8 cellular contexts compared by ENCODE assay signal in genomic region chr1:206590025-206590834, GRCh38. TPM values are rescaled to one million over a fixed set of nuclear protein-coding genes. Genes with fewer than 3 reads are reported as not detected.
DNase-seq lines count a peak whose midpoint lies in the region; ATAC-seq and TF ChIP-seq lines count a peak whose summit lies in the region.

No MANE protein-coding gene starts in this region.

- no peaks in the 10 kb centered on the region for H3K4me1 ChIP-seq in OCI-LY7 (ENCODE audit: insufficient read depth, low read length, poor library complexity, severe bottlenecking)
- no peaks in the 10 kb centered on the region for H3K4me1 ChIP-seq in ascending aorta

- H3K9me3 ChIP-seq in OCI-LY7 (ENCODE audit: low read length), result no peaks in the 10 kb centered on the region
- no peaks in the 10 kb centered on the region for H3K9me3 ChIP-seq in ascending aorta

- no peaks in the 10 kb centered on the region for H3K27me3 Mint-ChIP-seq in neural crest cell (ENCODE audit: low read depth)
- no peaks in the 10 kb centered on the region for H3K27me3 Mint-ChIP-seq in mesothelial cell of epicardium (ENCODE audit: low read depth)

- H3K4me3 ChIP-seq in OCI-LY7 (ENCODE audit: low read depth, low read length, poor library complexity, severe bottlenecking), result no peak overlapping the region
- H3K4me3 ChIP-seq in ascending aorta, result no peak overlapping the region

- no peak overlapping the region for H3K4me3 Mint-ChIP-seq in neural crest cell
- no peak overlapping the region for H3K4me3 Mint-ChIP-seq in mesothelial cell of epicardium

- CTCF ChIA-PET in OCI-LY7 (lab: Charles Lee; ENCODE audit: unreplicated experiment), result no interaction called here

- no TSS peak for BruUV-seq in OCI-LY7 (replicated peaks; lab: Mats Ljungman, UMichigan)

- POLR2A ChIA-PET in OCI-LY7 (lab: Charles Lee), result no interaction called here

- no peaks in the 10 kb centered on the region for H3K9me3 Mint-ChIP-seq in neural crest cell
- H3K9me3 Mint-ChIP-seq in mesothelial cell of epicardium, result no peaks in the 10 kb centered on the region

- no peaks in the 10 kb centered on the region for H3K27me3 ChIP-seq in ascending aorta

- peaks cover 11% of the 10 kb centered on the region for H3K36me3 Mint-ChIP-seq in neural crest cell (ENCODE audit: low read depth)
- peaks cover 31% of the 10 kb centered on the region for H3K36me3 Mint-ChIP-seq in mesothelial cell of epicardium

- H3K27ac Mint-ChIP-seq in neural crest cell (ENCODE audit: unreplicated experiment) (no peak overlapping the region), mesothelial cell of epicardium (no peak overlapping the region)

- TF ChIP-seq CTCF in OCI-LY7 (conservative IDR thresholded peaks at IDR 0.05; ENCODE audit: low read length) (peak; percentile 73), ascending aorta (IDR thresholded peaks at IDR 0.05) (peak in 2 of 3 experiments; percentile 11 to 18), neural crest cell (conservative IDR thresholded peaks at IDR 0.05) (peak; percentile 49), mesothelial cell of epicardium (IDR thresholded peaks at IDR 0.05; ENCODE audit: unreplicated experiment) (no peak)

- no peak for ATAC-seq in HG02571 (IDR thresholded peaks at IDR 0.05; ENCODE audit: unreplicated experiment)

- H2AFZ ChIP-seq in OCI-LY7 (ENCODE audit: low read length), result no peak overlapping the region

- H3K36me3 ChIP-seq in OCI-LY7 (ENCODE audit: insufficient read depth, low read length) (peaks cover 77% of the 10 kb centered on the region), ascending aorta (peaks cover 48 to 80% of the 10 kb centered on the region in 2 donors)

- H3K79me2 ChIP-seq in OCI-LY7 (ENCODE audit: insufficient read depth, low read depth, low read length), result no peaks in the 10 kb centered on the region

- no peaks in the 10 kb centered on the region for H3K9me2 ChIP-seq in OCI-LY7 (ENCODE audit: insufficient read depth, low read length)

- H3K4me2 ChIP-seq in OCI-LY7 (ENCODE audit: low read length), result no peak overlapping the region

- peak; percentile 7 for TF ChIP-seq POLR2A in GM19099 (IDR thresholded peaks at IDR 0.05; ENCODE audit: extremely low read depth, insufficient read length, low read depth)

- no peaks in the 10 kb centered on the region for H4K20me1 ChIP-seq in OCI-LY7 (ENCODE audit: insufficient read depth, low read length)

- intact Hi-C loops in OCI-LY7 (cut with micrococcal nuclease; ENCODE audit: unreplicated experiment), result no loop called here
- intact Hi-C loops in ascending aorta (cut with DNase I), result no loop called here

- H3K27ac ChIP-seq in OCI-LY7 (ENCODE audit: low read depth, low read length, poor library complexity, severe bottlenecking), result no peak overlapping the region
- H3K27ac ChIP-seq in ascending aorta, result no peak overlapping the region

- H3K4me1 Mint-ChIP-seq in neural crest cell (peaks cover 15% of the 10 kb centered on the region), mesothelial cell of epicardium (peaks cover 34% of the 10 kb centered on the region)

- DNase-seq in AG08395 (ENCODE audit: low spot score) (peak; percentile 67), OCI-LY7 (ENCODE audit: low spot score) (no peak), ascending aorta (ENCODE audit: low spot score in 2 of 2) (no peak), neural crest cell (ENCODE audit: low read depth, low spot score) (no peak), mesothelial cell of epicardium (ENCODE audit: low spot score in 2 of 2, unreplicated experiment in 2 of 2) (no peak), GM19238 (ENCODE audit: insufficient read length, low spot score) (no peak)

RNA-seq across cellular contexts. Expression of gene EIF2D, which starts 22.0 kb away (rescaled TPM):
- 85.4 and 89.3 TPM in 2 replicates for total RNA-seq in OCI-LY7 (2014; rRNA removed; shearing (Covaris generic))
- total RNA-seq in OCI-LY7 (2022) (68.6 and 72.3 TPM in 2 replicates), ascending aorta (40.2 TPM), neural crest cell (37.5 and 38.2 TPM in 2 replicates), mesothelial cell of epicardium (49.6 to 53.3 TPM (median 52.3 TPM) in 3 replicates)

RNA-seq across cellular contexts. Expression of gene DYRK3, which starts 45.1 kb away (rescaled TPM):
- 9.7 and 9.8 TPM in 2 replicates for total RNA-seq in OCI-LY7 (2014; rRNA removed; shearing (Covaris generic))
- total RNA-seq in OCI-LY7 (2022) (9.4 and 10.9 TPM in 2 replicates), ascending aorta (17.9 TPM), neural crest cell (12.5 and 13.3 TPM in 2 replicates), mesothelial cell of epicardium (3.3 to 4.6 TPM (median 4.1 TPM) in 3 replicates)
